In genomic region chr1:9292361-9293240, GRCh38 we compare ENCODE assay signal across 8 cellular contexts. TPM values are rescaled to one million over a fixed set of nuclear protein-coding genes. Genes with fewer than 3 reads are reported as not detected.
DNase-seq lines count a peak whose midpoint lies in the region; ATAC-seq, FAIRE-seq and TF ChIP-seq lines count a peak whose summit lies in the region.

SPSB1 (plus strand) TSS chr1:9292894; CDS start chr1:9355892, 62,998 bp downstream.

- no peak within 1 kb of the TSS for H3K27ac Mint-ChIP-seq in WTC11

- peaks cover 10% of the 10 kb centered on the region for H3K9me3 Mint-ChIP-seq in WTC11

- peak within 1 kb of the TSS; percentile 73 to 85 for H3K9ac ChIP-seq in kidney (ENCODE audit: low read length in 2 of 2)

- peak; percentile 35 for ATAC-seq in GM18861 (IDR thresholded peaks at IDR 0.05; ENCODE audit: unreplicated experiment)
- ATAC-seq in WTC11: peak; percentile 71

- in situ Hi-C loops in ACHN (cut with HindIII; ENCODE audit: low pct_ligation_motif_present, low pct_unique_long_range_greater_than_20kb, low sequenced_read_pairs): no loop called here

- peaks cover 4% of the 10 kb centered on the region; the same call in 1 of the 2 replicates for H3K36me3 Mint-ChIP-seq in WTC11

- H3K4me3 ChIP-seq in kidney (ENCODE audit: low read length in 2 of 2): peak within 1 kb of the TSS; percentile 74 to 100

- H3K4me1 Mint-ChIP-seq in WTC11: peaks cover 12% of the 10 kb centered on the region

- TF ChIP-seq CTCF in WTC11 (IDR thresholded peaks at IDR 0.05): no peak
- peak; percentile 3 for TF ChIP-seq CTCF in kidney (IDR thresholded peaks at IDR 0.05; ENCODE audit: borderline replicate concordance, extremely low read depth, insufficient read depth)

- POLR2A ChIA-PET in WTC11 (lab: Charles Lee): no interaction called here

- FAIRE-seq in kidney (lab: Jason Lieb, UNC): no peak

- intact Hi-C loops in kidney (cut with DNase I): no loop called here

- DNase-seq in ACHN (peak; percentile 80), NCI-H1105 (lab: John Stamatoyannopoulos, UW) (peak; percentile 55), WTC11 (ENCODE audit: low spot score) (peak; percentile 60), cerebellar cortex (ENCODE audit: low spot score) (peak; percentile 49), kidney (peak; percentile 91), NK-92 (lab: John Stamatoyannopoulos, UW; ENCODE audit: unreplicated experiment) (no peak)
- DNase-seq in stimulated activated CD4-positive, alpha-beta T cell treated with anti-CD3 and anti-CD28 coated beads, Interleukin-12 subunit alpha, Interleukin-12 subunit beta, amount 100 ng/mL, for 4 hours: peak; percentile 62

- H3K4me1 ChIP-seq in kidney (ENCODE audit: control insufficient read depth in 1 of 2, insufficient read depth in 1 of 2, low read depth in 1 of 2, low read length in 2 of 2): peaks cover 0 to 17% of the 10 kb centered on the region in 2 donors

- peak within 1 kb of the TSS; percentile 62 to 85 for H3K27ac ChIP-seq in kidney (ENCODE audit: low read depth in 2 of 2, low read length in 2 of 2)

- H3K4me3 Mint-ChIP-seq in WTC11: peak within 1 kb of the TSS; percentile 70

- H3K36me3 ChIP-seq in kidney (ENCODE audit: control insufficient read depth in 1 of 2, insufficient read depth in 2 of 2, low read length in 2 of 2): peaks cover 0 to 2% of the 10 kb centered on the region in 2 donors

- H3K9me3 ChIP-seq in kidney (ENCODE audit: control insufficient read depth in 1 of 2, low read length in 2 of 2): peaks cover 4 to 11% of the 10 kb centered on the region in 2 donors

- CTCF ChIA-PET in WTC11 (lab: Charles Lee): interaction anchor here (0.5 to 5.9 kb wide), 6 partner anchors 10 to 945 kb away, joined by 3 to 120 read pairs (median 5); no protein-coding TSS in a partner anchor

- H3K27me3 Mint-ChIP-seq in WTC11 (ENCODE audit: low read depth): peaks cover 8% of the 10 kb centered on the region

TF ChIP-seq in WTC11, 78 proteins besides CTCF, POLR2A, EP300 and RAD21:
- no peak for TF ChIP-seq ZNF317 (CRISPR knock-in tag; IDR thresholded peaks at IDR 0.05; ENCODE audit: borderline replicate concordance, low read depth)
- TF ChIP-seq ELF4 (CRISPR knock-in tag; IDR thresholded peaks at IDR 0.05; ENCODE audit: low read depth): no peak
- 0 out of 2 replicates have a peak, but pooled peaks have one; percentile 36 for TF ChIP-seq SP1 (CRISPR knock-in tag; conservative IDR thresholded peaks at IDR 0.05)
- peak; percentile 24; the same call in 1 of the 2 replicates for TF ChIP-seq ZNF423 (CRISPR knock-in tag; IDR thresholded peaks at IDR 0.05)
- TF ChIP-seq FOXJ3 (CRISPR knock-in tag; IDR thresholded peaks at IDR 0.05; ENCODE audit: borderline replicate concordance): no peak
- no peak for TF ChIP-seq MYBL2 (CRISPR knock-in tag; IDR thresholded peaks at IDR 0.05)
- TF ChIP-seq ZNF263 (CRISPR knock-in tag; IDR thresholded peaks at IDR 0.05; ENCODE audit: low read depth): no peak
- TF ChIP-seq JAZF1 (CRISPR knock-in tag; IDR thresholded peaks at IDR 0.05): no peak
- TF ChIP-seq USF1 (CRISPR knock-in tag; IDR thresholded peaks at IDR 0.05): no peak
- TF ChIP-seq IRF2 (CRISPR knock-in tag; IDR thresholded peaks at IDR 0.05; ENCODE audit: borderline replicate concordance, low read depth): no peak
- no peak for TF ChIP-seq HMGA2 (CRISPR knock-in tag; IDR thresholded peaks at IDR 0.05)
- TF ChIP-seq ZMAT4 (CRISPR knock-in tag; IDR thresholded peaks at IDR 0.05): no peak

RNA-seq across cellular contexts. Expression of gene SPSB1, which starts in this region (rescaled TPM):
- total RNA-seq in WTC11 (2021): 4.3 to 5.5 TPM (median 4.6 TPM) in 3 replicates
- total RNA-seq in kidney: 25.9 TPM
- polyA plus RNA-seq in kidney (ENCODE audit: insufficient read depth, low read depth, low replicate concordance): 12.7 TPM
